ENCODE assay signal across 1 cellular context in genomic region chr9:115978739-115979138, GRCh38.
TF ChIP-seq lines count a peak whose summit lies in the region.

No MANE protein-coding gene starts in this region.

TF ChIP-seq in HepG2, 621 proteins besides CTCF, POLR2A, EP300 and RAD21 (continued from another document):
- TF ChIP-seq DZIP1 (CRISPR knock-in tag; IDR thresholded peaks at IDR 0.05): no peak
TF ChIP-seq in HepG2: peak in this region for 0.
